Comparison of ENCODE assay signal across 12 cellular contexts in the genomic region with DNA sequence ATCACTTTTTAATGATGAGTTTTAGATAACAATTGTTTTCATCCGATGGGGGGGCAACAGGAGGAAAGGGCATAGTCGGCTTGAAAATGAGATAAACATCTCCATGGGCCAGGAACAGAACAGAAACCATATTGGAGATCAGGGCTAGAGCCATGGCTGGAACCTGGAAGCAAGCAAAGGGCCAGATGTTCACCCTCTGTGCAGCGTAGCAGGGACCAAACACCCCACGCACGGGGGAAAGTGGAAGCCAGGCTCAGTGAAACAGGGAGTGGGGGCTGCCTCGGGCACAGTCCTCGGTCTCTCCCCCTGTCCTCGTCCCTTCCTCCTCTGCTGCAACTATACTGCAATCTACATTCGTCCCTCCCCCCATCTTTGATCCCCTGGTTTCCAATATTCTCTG.
DNase-seq lines count a peak whose midpoint lies in the region; ATAC-seq, FAIRE-seq and TF ChIP-seq lines count a peak whose summit lies in the region.
"Had no signal": no experiment of that assay in that cellular context is flagged by ENCODE, and none has a peak within 500 bp of the region (broad histone marks: within the 10 kb centered on the region; RNA-seq: fewer than 3 reads in every experiment).

No MANE protein-coding gene starts in this region.

- peak; percentile 27; the same call in 1 of the 2 replicates for TF ChIP-seq POLR2A in GM12892 (IDR thresholded peaks at IDR 0.05; ENCODE audit: low read depth, low read length)

- no peaks in the 10 kb centered on the region for H3K9me3 ChIP-seq in colonic mucosa
- no peaks in the 10 kb centered on the region for H3K9me3 ChIP-seq in muscle layer of duodenum (ENCODE audit: control insufficient read depth in 1 of 2, low read length in 2 of 2)

- CTCF ChIA-PET in activated CD4-positive, alpha-beta memory T cell treated with anti-CD3 and anti-CD28 coated beads, Interleukin-2, amount 10 ng/mL, durations not matched to agents 7 days and 5 days (lab: Charles Lee), result no interaction called here

- H3K4me1 ChIP-seq in colonic mucosa, result no peaks in the 10 kb centered on the region
- peaks cover 15 to 30% of the 10 kb centered on the region in 2 donors for H3K4me1 ChIP-seq in muscle layer of duodenum (ENCODE audit: control insufficient read depth in 1 of 2, insufficient read depth in 2 of 2, low read length in 2 of 2)

- no peak overlapping the region for H3K27ac Mint-ChIP-seq in activated CD4-positive, alpha-beta memory T cell treated with anti-CD3 and anti-CD28 coated beads, Interleukin-2, amount 10 ng/mL, durations not matched to agents 7 days and 5 days

- H3K36me3 Mint-ChIP-seq in activated CD4-positive, alpha-beta memory T cell treated with anti-CD3 and anti-CD28 coated beads, Interleukin-2, amount 10 ng/mL, durations not matched to agents 7 days and 5 days (ENCODE audit: low read depth), result no peaks in the 10 kb centered on the region

- DNase-seq in AG10803 (ENCODE audit: low read depth) (no peak), GM12892 (ENCODE audit: insufficient read length) (no peak), colonic mucosa (no peak), 8988T (no peak), NCI-H2081 (lab: John Stamatoyannopoulos, UW) (no peak)
- no peak for DNase-seq in activated CD4-positive, alpha-beta memory T cell treated with anti-CD3 and anti-CD28 coated beads, Interleukin-2, amount 10 ng/mL, durations not matched to agents 7 days and 5 days
- DNase-seq: aorta, NCI-H146, NCI-H526 treated with DMSO at 0.1 percent for 48 hours had no signal

- intact Hi-C loops in colonic mucosa (cut with DNase I), result no loop called here

- no peak overlapping the region for H3K4me3 Mint-ChIP-seq in activated CD4-positive, alpha-beta memory T cell treated with anti-CD3 and anti-CD28 coated beads, Interleukin-2, amount 10 ng/mL, durations not matched to agents 7 days and 5 days

- no peak for ATAC-seq in HG02938 (IDR thresholded peaks at IDR 0.05; ENCODE audit: unreplicated experiment)

- H3K27ac ChIP-seq in colonic mucosa (peak overlapping the region; percentile 49), muscle layer of duodenum (ENCODE audit: low read length) (peak overlapping the region; percentile 86)

- H3K9me3 Mint-ChIP-seq in activated CD4-positive, alpha-beta memory T cell treated with anti-CD3 and anti-CD28 coated beads, Interleukin-2, amount 10 ng/mL, durations not matched to agents 7 days and 5 days, result no peaks in the 10 kb centered on the region

- no peaks in the 10 kb centered on the region for H3K27me3 Mint-ChIP-seq in activated CD4-positive, alpha-beta memory T cell treated with anti-CD3 and anti-CD28 coated beads, Interleukin-2, amount 10 ng/mL, durations not matched to agents 7 days and 5 days

- peak overlapping the region; percentile 5; the same call in 1 of the 2 replicates for H3K4me3 ChIP-seq in AG10803 (ENCODE audit: low read length)
- H3K4me3 ChIP-seq in colonic mucosa, result no peak overlapping the region
- peak overlapping the region in 1 of 2 donors; percentile 61 for H3K4me3 ChIP-seq in muscle layer of duodenum (ENCODE audit: low read depth in 1 of 2, low read length in 2 of 2)

- H3K4me1 Mint-ChIP-seq in activated CD4-positive, alpha-beta memory T cell treated with anti-CD3 and anti-CD28 coated beads, Interleukin-2, amount 10 ng/mL, durations not matched to agents 7 days and 5 days, result peaks cover 22% of the 10 kb centered on the region

- POLR2A ChIA-PET in activated CD4-positive, alpha-beta memory T cell treated with anti-CD3 and anti-CD28 coated beads, Interleukin-2, amount 10 ng/mL, durations not matched to agents 7 days and 5 days (lab: Charles Lee), result no interaction called here

- no peaks in the 10 kb centered on the region for H3K27me3 ChIP-seq in colonic mucosa
- no peaks in the 10 kb centered on the region for H3K27me3 ChIP-seq in muscle layer of duodenum (ENCODE audit: low read depth, low read length)

- H3K36me3 ChIP-seq in colonic mucosa (no peaks in the 10 kb centered on the region), muscle layer of duodenum (ENCODE audit: control insufficient read depth in 1 of 2, insufficient read depth in 2 of 2, low read length in 2 of 2) (no peaks in the 10 kb centered on the region)

- FAIRE-seq in GM12892 (lab: Jason Lieb, UNC), result no peak
- FAIRE-seq: TTC549 had no signal

- no peak for TF ChIP-seq CTCF in AG10803 (conservative IDR thresholded peaks at IDR 0.05; ENCODE audit: low read length)
- TF ChIP-seq CTCF in colonic mucosa (IDR thresholded peaks at IDR 0.05), result no peak

- H3K9ac ChIP-seq in colonic mucosa (ENCODE audit: low read depth in 2 of 2, low read length in 2 of 2), result no peak overlapping the region
